9 cellular contexts compared by ENCODE assay signal in the genomic region with DNA sequence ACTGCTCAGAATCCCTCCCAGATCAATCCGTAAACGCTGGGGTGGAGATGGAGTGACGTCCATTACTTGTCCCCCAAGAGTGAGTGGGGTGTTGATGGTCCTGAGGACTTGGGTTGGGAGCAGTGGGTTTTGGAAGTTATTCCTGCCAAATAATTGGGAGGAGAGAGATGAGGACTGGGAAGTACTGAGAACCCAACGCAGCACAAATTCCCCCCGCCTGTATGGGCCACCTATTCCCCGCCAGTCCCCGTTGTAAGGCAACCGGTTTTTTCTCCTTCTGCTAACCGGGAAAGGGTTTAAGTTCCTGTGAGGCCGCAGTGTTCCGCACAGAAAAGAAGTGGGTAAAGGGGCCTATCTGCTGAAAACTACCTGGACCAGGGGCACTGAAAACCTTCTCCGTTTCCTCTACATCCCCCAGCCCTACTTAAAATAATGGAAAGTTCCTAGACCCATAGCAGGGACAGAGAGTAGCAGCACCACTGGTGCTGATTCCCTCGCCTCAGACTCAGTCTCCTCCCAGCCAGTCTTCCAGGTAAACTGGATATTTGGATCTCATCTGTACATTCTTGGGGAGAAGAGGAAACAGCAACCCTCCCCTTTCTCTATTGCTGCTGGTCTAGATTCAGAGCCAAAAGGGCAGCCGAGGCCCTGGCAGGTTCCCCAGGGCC. TPM values are rescaled to one million over a fixed set of nuclear protein-coding genes. Genes with fewer than 3 reads are reported as not detected.
DNase-seq lines count a peak whose midpoint lies in the region; ATAC-seq and TF ChIP-seq lines count a peak whose summit lies in the region.
"Had no signal": no experiment of that assay in that cellular context is flagged by ENCODE, and none has a peak within 500 bp of the region (broad histone marks: within the 10 kb centered on the region; RNA-seq: fewer than 3 reads in every experiment).

No MANE protein-coding gene starts in this region.

- no peaks in the 10 kb centered on the region for H3K27me3 ChIP-seq in breast epithelium
- H3K27me3 ChIP-seq in layer of hippocampus (ENCODE audit: control insufficient read depth, insufficient read depth, low read length): no peaks in the 10 kb centered on the region

- TF ChIP-seq POLR2A in breast epithelium (IDR thresholded peaks at IDR 0.05): no peak

- peak overlapping the region; percentile 74 to 95 (median 78) for H3K4me3 ChIP-seq in breast epithelium

- peak; percentile 56 for DNase-seq in NCI-H1105 treated with DMSO at 0.1 percent for 48 hours (lab: John Stamatoyannopoulos, UW)
- no peak for DNase-seq in NCI-H1105 (lab: John Stamatoyannopoulos, UW)
- no peak for DNase-seq in breast epithelium (ENCODE audit: low spot score in 2 of 2)
- peak in 7 of 49 donors; percentile 23 to 68 (median 52) for DNase-seq in substantia nigra (lab: John Stamatoyannopoulos, UW)
- no peak for DNase-seq in RKO (ENCODE audit: low spot score)
- DNase-seq in NCI-H1048 (lab: John Stamatoyannopoulos, UW): no peak

- no peak for ATAC-seq in HG02623 (IDR thresholded peaks at IDR 0.05; ENCODE audit: unreplicated experiment)

- no peaks in the 10 kb centered on the region for H3K36me3 ChIP-seq in breast epithelium

- H3K4me1 ChIP-seq in breast epithelium: peaks cover 0 to 5% of the 10 kb centered on the region in 2 donors

- TF ChIP-seq CTCF in breast epithelium (IDR thresholded peaks at IDR 0.05): no peak

- intact Hi-C loops in breast epithelium (cut with DNase I; ENCODE audit: low total_unique reads): loop anchor here (5.0 kb wide), 1 partner anchor 512 kb away; no protein-coding TSS in a partner anchor

- H3K9me3 ChIP-seq in breast epithelium: no peaks in the 10 kb centered on the region

- H3K27ac ChIP-seq in breast epithelium: peak overlapping the region; percentile 81 to 87
- H3K27ac ChIP-seq in layer of hippocampus (ENCODE audit: low read depth, low read length): peak overlapping the region; percentile 91
- H3K27ac ChIP-seq in substantia nigra (ENCODE audit: low read depth, low read length, poor library complexity, severe bottlenecking): peak overlapping the region; percentile 96

RNA-seq across cellular contexts. Expression of a gene that starts 0.7 kb away (rescaled TPM):
- 1 to 10 TPM; 2.7 to 5.9 (median 4.2) TPM for total RNA-seq in breast epithelium
- total RNA-seq: activated CD4-positive, alpha-beta T cell treated with anti-CD3 and anti-CD28 coated beads, Interleukin-2, amount 10 ng/mL, durations not matched to agents 7 days and 5 days had no signal

RNA-seq across cellular contexts. Expression of a gene that starts 5.6 kb away (rescaled TPM):
- total RNA-seq in breast epithelium: 10 to 100 TPM; 37.6 to 47.4 (median 42.3) TPM

RNA-seq across cellular contexts. Expression of a gene that starts 27.6 kb away (rescaled TPM):
- not detected for total RNA-seq in breast epithelium
- total RNA-seq: activated CD4-positive, alpha-beta T cell treated with anti-CD3 and anti-CD28 coated beads, Interleukin-2, amount 10 ng/mL, durations not matched to agents 7 days and 5 days had no signal

RNA-seq across cellular contexts. Expression of a gene that starts 29.0 kb away (rescaled TPM):
- 10 to 100 TPM in 1 of 3 donors, 1 to 10 TPM in 1, under 1 TPM in 1; 0.48 to 26.2 (median 8.9) TPM for total RNA-seq in breast epithelium
- total RNA-seq: activated CD4-positive, alpha-beta T cell treated with anti-CD3 and anti-CD28 coated beads, Interleukin-2, amount 10 ng/mL, durations not matched to agents 7 days and 5 days had no signal

RNA-seq across cellular contexts. Expression of a gene that starts 43.7 kb away (rescaled TPM):
- 1 to 10 TPM in 2 of 3 donors, not detected in 1; 1.8 to 4.9 TPM for total RNA-seq in breast epithelium
